ENCODE assay signal across 16 cellular contexts in genomic region chr7:108623220-108623619, GRCh38. TPM values are rescaled to one million over a fixed set of nuclear protein-coding genes. Genes with fewer than 3 reads are reported as not detected.
A peak's percentile ranks its signal among the peaks of the same experiment; 100 is the strongest.
DNase-seq lines count a peak whose midpoint lies in the region; ATAC-seq and TF ChIP-seq lines count a peak whose summit lies in the region.
"Had no signal": no experiment of that assay in that cellular context is flagged by ENCODE, and none has a peak within 500 bp of the region (broad histone marks: within the 10 kb centered on the region; RNA-seq: fewer than 3 reads in every experiment).

No MANE protein-coding gene starts in this region.

- no peak overlapping the region for H4K8ac ChIP-seq in mesenchymal stem cell (ENCODE audit: low read length)

- WGBS in mesenchymal stem cell: 95% methylated on average over 4 of the region's 5 CpGs

- H3K4me1 ChIP-seq in OCI-LY3 (ENCODE audit: low read length) (peaks cover 6% of the 10 kb centered on the region; the same call in 1 of the 2 replicates), mesenchymal stem cell (ENCODE audit: control insufficient read depth, insufficient read depth, low read depth, low read length) (no peaks in the 10 kb centered on the region)
- H3K4me1 ChIP-seq: vagina had no signal

- H3K18ac ChIP-seq in mesenchymal stem cell (ENCODE audit: low read depth in 1 of 2, low read length in 2 of 2): no peak overlapping the region

- H3K4me2 ChIP-seq in OCI-LY3 (ENCODE audit: low read length) (peak overlapping the region; percentile 12; the same call in 1 of the 2 replicates), mesenchymal stem cell (ENCODE audit: low read length, poor library complexity, severe bottlenecking) (no peak overlapping the region)

- no peak overlapping the region for H3K23ac ChIP-seq in mesenchymal stem cell (ENCODE audit: low read length in 2 of 2)

- no peaks in the 10 kb centered on the region for H3K79me1 ChIP-seq in mesenchymal stem cell (replicated peaks; ENCODE audit: low read length, poor library complexity, severe bottlenecking)

- H3K9ac ChIP-seq in OCI-LY3 (ENCODE audit: low read length) (no peak overlapping the region), mesenchymal stem cell (ENCODE audit: low read length) (no peak overlapping the region)

- no peak overlapping the region for H3K14ac ChIP-seq in mesenchymal stem cell (ENCODE audit: low read length in 2 of 2)

- no peak overlapping the region for H3K4ac ChIP-seq in mesenchymal stem cell (ENCODE audit: low read depth in 1 of 2, low read length in 2 of 2)

- H2BK12ac ChIP-seq in mesenchymal stem cell (ENCODE audit: low read length in 2 of 2): no peak overlapping the region

- no peaks in the 10 kb centered on the region for H4K20me1 ChIP-seq in OCI-LY3 (ENCODE audit: insufficient read depth, low read length)

- TF ChIP-seq CTCF in OCI-LY3 (IDR thresholded peaks at IDR 0.05; ENCODE audit: low read depth, low read length): no peak

- H3K36me3 ChIP-seq in OCI-LY3 (replicated peaks; ENCODE audit: low read depth, low read length): no peaks in the 10 kb centered on the region
- no peaks in the 10 kb centered on the region for H3K36me3 ChIP-seq in mesenchymal stem cell (ENCODE audit: control insufficient read depth in 1 of 2, insufficient read depth in 2 of 2, low read depth in 1 of 2, low read length in 2 of 2)
- H3K36me3 ChIP-seq: vagina had no signal

- H2BK120ac ChIP-seq in mesenchymal stem cell (ENCODE audit: low read depth, low read length): no peak overlapping the region

- H3K4me3 ChIP-seq in OCI-LY3 (ENCODE audit: low read length) (no peak overlapping the region), mesenchymal stem cell (ENCODE audit: insufficient read depth in 1 of 2, low read depth in 1 of 2, low read length in 2 of 2) (no peak overlapping the region)
- H3K4me3 ChIP-seq: SK-N-MC, vagina had no signal

- no peaks in the 10 kb centered on the region for H3K79me2 ChIP-seq in OCI-LY3 (ENCODE audit: low read length)

- H2AFZ ChIP-seq in OCI-LY3 (ENCODE audit: low read depth, low read length) (0 out of 2 replicates have a peak overlapping the region, but pooled peaks have one; percentile 4), mesenchymal stem cell (ENCODE audit: low read depth, low read length) (no peak overlapping the region)

- H2AK5ac ChIP-seq in mesenchymal stem cell (ENCODE audit: low read length, severe bottlenecking): no peak overlapping the region

- ATAC-seq in GM18868 (IDR thresholded peaks at IDR 0.05; ENCODE audit: unreplicated experiment): peak; percentile 92
- peak; percentile 81 for ATAC-seq in GM21529 (IDR thresholded peaks at IDR 0.05; ENCODE audit: unreplicated experiment)
- peak; percentile 70 for ATAC-seq in HG03025 (IDR thresholded peaks at IDR 0.05; ENCODE audit: low FRiP score, unreplicated experiment)
- ATAC-seq in HG02970 (IDR thresholded peaks at IDR 0.05; ENCODE audit: low FRiP score, unreplicated experiment): no peak

- no peak overlapping the region for H2BK5ac ChIP-seq in mesenchymal stem cell (ENCODE audit: low read depth, low read length, poor library complexity, severe bottlenecking)

- no peak overlapping the region for H4K91ac ChIP-seq in mesenchymal stem cell (ENCODE audit: low read length)

- H3K27me3 ChIP-seq in OCI-LY3 (ENCODE audit: low read depth, low read length) (no peaks in the 10 kb centered on the region), mesenchymal stem cell (ENCODE audit: control insufficient read depth in 1 of 2, insufficient read depth in 1 of 2, low read length in 2 of 2) (peaks cover 0 to 3% of the 10 kb centered on the region in 2 experiments)
- H3K27me3 ChIP-seq: vagina had no signal

- DNase-seq in stimulated activated CD4-positive, alpha-beta T cell treated with anti-CD3 and anti-CD28 coated beads, Interleukin-2, amount 100 ng/mL, for 24 hours: no peak
- DNase-seq in CD1c-positive myeloid dendritic cell (ENCODE audit: extremely low spot score) (no peak), mesenchymal stem cell (no peak)
- DNase-seq: activated naive CD8-positive, alpha-beta T cell treated with anti-CD3 and anti-CD28 coated beads, Interleukin-2, amount 10 ng/mL, durations not matched to agents 7 days and 5 days; DMS79; NCI-H1105; NCI-H345; OCI-M1; stimulated activated naive CD4-positive, alpha-beta T cell treated with Interleukin-2 at 50 U/mL for 16 hours had no signal

- H3K27ac ChIP-seq in OCI-LY3 (ENCODE audit: low read length): no peak overlapping the region
- H3K27ac ChIP-seq in mesenchymal stem cell (ENCODE audit: low read length, poor library complexity, severe bottlenecking): no peak overlapping the region
- H3K27ac ChIP-seq: SK-N-MC, vagina had no signal

- H3K9me3 ChIP-seq in OCI-LY3 (ENCODE audit: insufficient read depth, low read length): no peaks in the 10 kb centered on the region
- H3K9me3 ChIP-seq in mesenchymal stem cell (ENCODE audit: control insufficient read depth, low read length): no peaks in the 10 kb centered on the region
- H3K9me3 ChIP-seq: vagina had no signal

- no peak overlapping the region for H2BK15ac ChIP-seq in mesenchymal stem cell (ENCODE audit: low read depth, poor library complexity, severe bottlenecking)

RNA-seq across cellular contexts. Expression of gene DNAJB9, which starts 53.5 kb away (rescaled TPM):
- 35.8 TPM for polyA plus RNA-seq in mesenchymal stem cell (2013, experiment 1 of 2)
- polyA plus RNA-seq in mesenchymal stem cell (2013, experiment 2 of 2): 35.7 TPM

RNA-seq across cellular contexts. Expression of gene THAP5, which starts 53.7 kb away (rescaled TPM):
- 22.6 TPM for polyA plus RNA-seq in mesenchymal stem cell (2013, experiment 1 of 2)
- 24.2 TPM for polyA plus RNA-seq in mesenchymal stem cell (2013, experiment 2 of 2)
